In genomic region chr2:33011406-33011805, GRCh38 we compare ENCODE assay signal across 3 cellular contexts.
TF ChIP-seq lines count a peak whose summit lies in the region.

No MANE protein-coding gene starts in this region.

TF ChIP-seq in SK-N-SH treated with all-trans-retinoic acid at 6 μM for 48 hours, 23 proteins besides CTCF, POLR2A, EP300 and RAD21 (continued from another document):
- TF ChIP-seq ZNF565 (CRISPR knock-in tag; conservative IDR thresholded peaks at IDR 0.05; ENCODE audit: low read depth) (no peak), RARB (CRISPR knock-in tag; IDR thresholded peaks at IDR 0.05) (no peak)

TF ChIP-seq in SK-N-SH, 30 proteins besides CTCF, POLR2A, EP300 and RAD21:
- TF ChIP-seq REST (IDR thresholded peaks at IDR 0.05; ENCODE audit: low read depth, low read length) (no peak), SIN3A (IDR thresholded peaks at IDR 0.05; ENCODE audit: borderline replicate concordance, low read depth, low read length) (no peak)

TF ChIP-seq in endothelial cell of umbilical vein, 7 proteins besides CTCF, POLR2A, EP300 and RAD21 (continued from another document):
- no peak for TF ChIP-seq JUN (IDR thresholded peaks at IDR 0.05; ENCODE audit: borderline replicate concordance, insufficient read depth, insufficient read length, low read depth)
- no peak for TF ChIP-seq FOS (IDR thresholded peaks at IDR 0.05; ENCODE audit: borderline replicate concordance, insufficient read depth, low read length)
- no peak for TF ChIP-seq MYC (IDR thresholded peaks at IDR 0.05; ENCODE audit: low read depth, low read length)
- no peak for TF ChIP-seq GATA2 (IDR thresholded peaks at IDR 0.05; ENCODE audit: insufficient read depth, insufficient read length, low read depth, low read length)
